ENCODE assay signal across 20 cellular contexts in genomic region chr3:99474776-99475175, GRCh38.
DNase-seq lines count a peak whose midpoint lies in the region; ATAC-seq and TF ChIP-seq lines count a peak whose summit lies in the region.
"Had no signal": no experiment of that assay in that cellular context is flagged by ENCODE, and none has a peak within 500 bp of the region (broad histone marks: within the 10 kb centered on the region; RNA-seq: fewer than 3 reads in every experiment).

No MANE protein-coding gene starts in this region.

- H3K4me3 Mint-ChIP-seq in HFFc6: no peak overlapping the region
- H3K4me3 Mint-ChIP-seq: CD4-positive, alpha-beta memory T cell; IgD-negative memory B cell had no signal

- ATAC-seq in Right ventricle myocardium superior (ENCODE audit: poor library complexity) (no peak), HG02759 (IDR thresholded peaks at IDR 0.05; ENCODE audit: unreplicated experiment) (no peak)

- peaks cover 36% of the 10 kb centered on the region for H3K4me1 Mint-ChIP-seq in HFFc6 (ENCODE audit: low read depth)
- H3K4me1 Mint-ChIP-seq: CD4-positive, alpha-beta memory T cell had no signal

- peak overlapping the region; percentile 10 for H2AFZ ChIP-seq in osteoblast (ENCODE audit: low read length)

- DNase-seq in AG10803 (ENCODE audit: low read depth) (peak; percentile 77), HFFc6 (peak; percentile 14), cardiac fibroblast (ENCODE audit: low read depth in 2 of 2) (peak; percentile 21 to 22), osteoblast (ENCODE audit: insufficient read length, low spot score, missing footprints) (no peak), NCI-H1417 treated with DMSO at 0.1 percent for 48 hours (lab: John Stamatoyannopoulos, UW) (no peak), Right ventricle myocardium superior (no peak)
- DNase-seq in activated naive CD4-positive, alpha-beta T cell treated with anti-CD3 and anti-CD28 coated beads, Interleukin-2, amount 50 U/mL, for 16 hours: no peak
- DNase-seq: CD4-positive, alpha-beta memory T cell; DMS153; H7; Karpas-422; MM.1S; NCI-H1436 treated with DMSO at 0.1 percent for 48 hours; NCI-H2029; NCI-H446 treated with DMSO at 0.1 percent for 48 hours; NCI-H69; Peyer's patch had no signal

- H3K36me3 Mint-ChIP-seq in HFFc6 (ENCODE audit: low read depth): peaks cover 25% of the 10 kb centered on the region
- H3K36me3 Mint-ChIP-seq: CD4-positive, alpha-beta memory T cell; IgD-negative memory B cell had no signal

- H3K27me3 Mint-ChIP-seq in HFFc6 (ENCODE audit: insufficient read depth): no peaks in the 10 kb centered on the region; the same call in 1 of the 2 replicates
- H3K27me3 Mint-ChIP-seq: CD4-positive, alpha-beta memory T cell; IgD-negative memory B cell had no signal

- H3K9me3 ChIP-seq in osteoblast (ENCODE audit: low read depth, low read length): peaks cover 2% of the 10 kb centered on the region
- H3K9me3 ChIP-seq: Peyer's patch had no signal

- H3K79me2 ChIP-seq in osteoblast (ENCODE audit: insufficient read depth, low read length): no peaks in the 10 kb centered on the region

- peak overlapping the region; percentile 53 for H3K27ac Mint-ChIP-seq in HFFc6
- H3K27ac Mint-ChIP-seq: CD4-positive, alpha-beta memory T cell; IgD-negative memory B cell had no signal

- peaks cover 22% of the 10 kb centered on the region for H3K9me3 Mint-ChIP-seq in HFFc6

- intact Hi-C loops in Right ventricle myocardium superior (cut with DNase I): no loop called here

- no peak overlapping the region for H3K4me3 ChIP-seq in AG10803 (ENCODE audit: low read length)
- no peak overlapping the region for H3K4me3 ChIP-seq in cardiac fibroblast (replicated peaks in 1 of 2; ENCODE audit: low read depth in 2 of 2, low read length in 2 of 2)
- H3K4me3 ChIP-seq in osteoblast (ENCODE audit: insufficient read depth, low read length): no peak overlapping the region
- H3K4me3 ChIP-seq: BLaER1, Peyer's patch had no signal

- H3K4me1 ChIP-seq in osteoblast (ENCODE audit: insufficient read depth, low read length): peaks cover 29% of the 10 kb centered on the region
- H3K4me1 ChIP-seq: BLaER1, Peyer's patch had no signal

- no peak for TF ChIP-seq CTCF in AG10803 (conservative IDR thresholded peaks at IDR 0.05; ENCODE audit: low read length)
- TF ChIP-seq CTCF in HFFc6 (IDR thresholded peaks at IDR 0.05): no peak
- no peak for TF ChIP-seq CTCF in cardiac fibroblast (IDR thresholded peaks at IDR 0.05; ENCODE audit: low read depth, low read length)
- no peak for TF ChIP-seq CTCF in osteoblast (IDR thresholded peaks at IDR 0.05; ENCODE audit: extremely low read depth, low read depth, low read length)

- H4K20me1 ChIP-seq in osteoblast (ENCODE audit: insufficient read depth, low read length): no peaks in the 10 kb centered on the region
- H4K20me1 ChIP-seq: BLaER1 had no signal

- H3K27me3 ChIP-seq in osteoblast (ENCODE audit: insufficient read depth, low read length): no peaks in the 10 kb centered on the region
- H3K27me3 ChIP-seq: BLaER1, Peyer's patch had no signal

- H3K36me3 ChIP-seq in osteoblast (ENCODE audit: insufficient read depth, low read length): no peaks in the 10 kb centered on the region
- H3K36me3 ChIP-seq: BLaER1, Peyer's patch had no signal

- peak overlapping the region; percentile 13 for H3K27ac ChIP-seq in osteoblast (ENCODE audit: low read depth, low read length)
- H3K27ac ChIP-seq: BLaER1, Peyer's patch had no signal

- no peak overlapping the region for H3K4me2 ChIP-seq in osteoblast (ENCODE audit: insufficient read depth, low read length)
- H3K4me2 ChIP-seq: BLaER1 had no signal

Comparison
In these comparisons a context has a peak if more than half of its experiments do, and no peak if none do; other contexts are left out.
1. DNase-seq: peak in AG10803 (single experiment), HFFc6 (single experiment) and cardiac fibroblast (2 of 2); none in osteoblast (single experiment), activated naive CD4-positive, alpha-beta T cell treated with anti-CD3 and anti-CD28 coated beads, Interleukin-2, amount 50 U/mL, for 16 hours (single experiment), NCI-H1417 treated with DMSO at 0.1 percent for 48 hours (single experiment) and Right ventricle myocardium superior (single experiment).